ENCODE assay signal across 8 cellular contexts in the genomic region with DNA sequence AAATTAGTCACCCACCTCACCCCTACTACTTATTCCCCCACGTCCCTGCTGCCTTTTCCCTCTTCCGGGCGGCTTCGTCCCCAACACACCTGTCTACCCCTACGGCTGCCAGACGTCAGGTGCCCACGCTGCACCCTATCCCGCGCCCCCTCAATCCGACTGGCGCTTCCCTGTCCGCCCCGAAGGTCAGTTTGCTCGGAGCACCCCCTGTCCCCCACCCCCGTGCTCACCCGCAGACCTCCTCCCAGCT. TPM values are rescaled to one million over a fixed set of nuclear protein-coding genes. Genes with fewer than 3 reads are reported as not detected.
DNase-seq lines count a peak whose midpoint lies in the region; ATAC-seq and TF ChIP-seq lines count a peak whose summit lies in the region.

No MANE protein-coding gene starts in this region.

- no peaks in the 10 kb centered on the region for H3K9me3 ChIP-seq in mucosa of stomach (ENCODE audit: control insufficient read depth, low read length)

- intact Hi-C loops in sciatic nerve (cut with DNase I) = no loop called here

- no peaks in the 10 kb centered on the region for H3K36me3 ChIP-seq in mucosa of stomach (ENCODE audit: control insufficient read depth, insufficient read depth, low read length)

- no peaks in the 10 kb centered on the region for H3K27me3 Mint-ChIP-seq in central memory CD8-positive, alpha-beta T cell

- TF ChIP-seq CTCF in HL-60 (IDR thresholded peaks at IDR 0.05; ENCODE audit: insufficient read depth, low read length) = no peak

- H3K27me3 ChIP-seq in HL-60 (ENCODE audit: insufficient read depth, poor library complexity, severe bottlenecking) (peaks cover 34% of the 10 kb centered on the region), mucosa of stomach (ENCODE audit: control insufficient read depth, insufficient read depth, low read length) (no peaks in the 10 kb centered on the region)

- peaks cover 8% of the 10 kb centered on the region for H3K4me1 Mint-ChIP-seq in central memory CD8-positive, alpha-beta T cell

- H3K36me3 Mint-ChIP-seq in central memory CD8-positive, alpha-beta T cell (ENCODE audit: insufficient read depth) = peaks cover 2% of the 10 kb centered on the region

- H3K9ac ChIP-seq in mucosa of stomach (ENCODE audit: low read length) = peak overlapping the region; percentile 64

- H3K27ac Mint-ChIP-seq in central memory CD8-positive, alpha-beta T cell (ENCODE audit: low read depth) = peak overlapping the region; percentile 57

- ATAC-seq in central memory CD8-positive, alpha-beta T cell (replicated peaks; ENCODE audit: extremely low read depth, poor library complexity, severe bottlenecking) = peak; percentile 8
- no peak for ATAC-seq in sciatic nerve

- no peaks in the 10 kb centered on the region for H3K9me3 Mint-ChIP-seq in central memory CD8-positive, alpha-beta T cell

- H3K27ac ChIP-seq in HL-60 (replicated peaks) = no peak overlapping the region

- peak overlapping the region; percentile 89 for H3K4me3 Mint-ChIP-seq in central memory CD8-positive, alpha-beta T cell

- H3K4me3 ChIP-seq in HL-60 (replicated peaks; ENCODE audit: insufficient read depth, low read length) (peak overlapping the region; percentile 20), mucosa of stomach (ENCODE audit: low read length) (peak overlapping the region; percentile 80)

- peak; percentile 83 for DNase-seq in activated CD8-positive, alpha-beta memory T cell treated with anti-CD3 and anti-CD28 coated beads for 24 hours
- DNase-seq in activated CD8-positive, alpha-beta memory T cell treated with anti-CD3 and anti-CD28 coated beads, Interleukin-2, amount 50 U/mL, for 4 hours = no peak
- DNase-seq in HL-60 (ENCODE audit: low read depth in 1 of 2, low spot score in 1 of 2) (no peak), NCI-H82 (lab: John Stamatoyannopoulos, UW) (no peak), sciatic nerve (ENCODE audit: low spot score) (no peak)
- no peak for DNase-seq in central memory CD8-positive, alpha-beta T cell (ENCODE audit: low spot score in 2 of 2)
- no peak for DNase-seq in stimulated activated CD8-positive, alpha-beta memory T cell treated with anti-CD3 and anti-CD28 coated beads, Interleukin-4, amount 100 ng/mL, for 48 hours

- no peaks in the 10 kb centered on the region for H3K4me1 ChIP-seq in mucosa of stomach (ENCODE audit: control insufficient read depth, insufficient read depth, low read length)

RNA-seq across cellular contexts. Expression of a gene that starts 0.5 kb away (rescaled TPM):
- total RNA-seq in sciatic nerve = 2.8 TPM
